In the genomic region with DNA sequence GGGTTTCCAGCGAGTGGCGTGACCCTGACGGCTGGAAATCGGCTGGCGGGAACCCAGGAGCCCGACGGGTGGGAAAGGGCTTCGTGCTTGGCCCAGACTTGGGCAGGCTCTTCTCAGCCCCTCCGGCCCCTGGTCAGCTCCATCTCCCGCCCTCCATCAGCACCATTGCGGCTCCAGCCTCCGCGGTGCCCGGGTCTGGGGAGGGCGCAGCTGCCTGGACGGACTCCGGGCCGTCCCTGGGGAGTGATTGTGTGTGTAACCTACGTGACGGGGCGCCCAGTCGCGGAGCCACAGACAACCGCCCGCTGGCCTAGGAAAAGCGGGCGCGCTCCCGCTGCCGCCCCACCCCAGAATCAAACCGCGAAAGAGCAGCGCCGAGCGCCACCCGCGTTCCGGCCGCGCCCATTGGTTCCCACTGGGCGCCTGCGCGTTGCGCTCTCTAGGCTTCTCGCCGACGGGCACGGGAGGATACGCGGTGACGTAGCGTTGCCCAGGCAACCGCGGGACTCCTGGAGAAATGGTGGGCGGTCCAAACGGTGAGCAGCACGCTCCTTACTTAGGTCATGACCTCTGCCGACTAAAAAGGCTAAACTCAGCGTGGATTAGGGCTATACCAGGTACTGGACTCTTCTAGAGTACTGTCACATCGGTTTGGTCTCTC, we compare ENCODE assay signal across 8 cellular contexts.
DNase-seq lines count a peak whose midpoint lies in the region; ATAC-seq lines count a peak whose summit lies in the region.

TSS of gene CFAP20DC (minus strand) at position 355 of the 661 bp plus-strand sequence. CDS start 394 bp downstream, outside the sequence.

- ATAC-seq in GM19372 (IDR thresholded peaks at IDR 0.05; ENCODE audit: low read depth, unreplicated experiment) (peak; percentile 98), HG03520 (IDR thresholded peaks at IDR 0.05; ENCODE audit: unreplicated experiment) (peak; percentile 99)

- DNase-seq in C1 segment of cervical spinal cord (lab: John Stamatoyannopoulos, UW) (peak; percentile 3 to 77 (median 49)), NCI-H774 (lab: John Stamatoyannopoulos, UW) (peak; percentile 87), epidermal melanocyte (ENCODE audit: insufficient read length, low spot score) (peak; percentile 89), midbrain (lab: John Stamatoyannopoulos, UW) (peak; percentile 76)
- DNase-seq in activated CD8-positive, alpha-beta memory T cell treated with anti-CD3 and anti-CD28 coated beads, Interleukin-2, amount 50 U/mL, for 4 hours = peak; percentile 84
- DNase-seq in stimulated activated CD8-positive, alpha-beta memory T cell treated with anti-CD3 and anti-CD28 coated beads, Interleukin-15, amount 100 ng/mL, for 48 hours (ENCODE audit: low read depth in 2 of 2) = peak; percentile 86 to 92

Comparison
In these comparisons a context has a peak if more than half of its experiments do, and no peak if none do; other contexts are left out.
1. Peak in every context shown above with its lines: DNase-seq and ATAC-seq.